In genomic region chr1:117284408-117285215, GRCh38 we compare ENCODE assay signal across 7 cellular contexts.
A peak's percentile ranks its signal among the peaks of the same experiment; 100 is the strongest.
DNase-seq lines count a peak whose midpoint lies in the region; ATAC-seq and TF ChIP-seq lines count a peak whose summit lies in the region.

No MANE protein-coding gene starts in this region.

- TF ChIP-seq CTCF in GM13976 (IDR thresholded peaks at IDR 0.05; ENCODE audit: borderline replicate concordance, control extremely low read depth, extremely low read depth, insufficient read depth, missing control alignments) (peak; percentile 24), adrenal gland (IDR thresholded peaks at IDR 0.05) (peak in 5 of 6 experiments; percentile 46 to 64 (median 58)), hepatocyte (IDR thresholded peaks at IDR 0.05; ENCODE audit: poor library complexity) (peak; percentile 79), tibial nerve (IDR thresholded peaks at IDR 0.05) (peak; percentile 30 to 68 (median 49))

- ATAC-seq in GM19452 (IDR thresholded peaks at IDR 0.05; ENCODE audit: unreplicated experiment) (no peak), GM21619 (IDR thresholded peaks at IDR 0.05; ENCODE audit: unreplicated experiment) (no peak)

- H3K9me2 ChIP-seq in hepatocyte (replicated peaks; ENCODE audit: insufficient read depth): no peaks in the 10 kb centered on the region

- H3K79me2 ChIP-seq in hepatocyte: no peaks in the 10 kb centered on the region

- intact Hi-C loops in adrenal gland (cut with DNase I): loop anchor here (5.0 to 10.0 kb wide), 3 partner anchors 160 to 220 kb away; partner anchors contain the start of genes TRIM45 (in 1 of the 2) and TTF2 (in 1 of the 2)

- H3K27ac ChIP-seq in adrenal gland (no peak overlapping the region), hepatocyte (no peak overlapping the region), tibial nerve (no peak overlapping the region)

- in situ Hi-C loops in GM13976 (cut with MboI; ENCODE audit: low sequenced_read_pairs, unreplicated experiment): no loop called here

- H3K4me2 ChIP-seq in hepatocyte: no peak overlapping the region

- WGBS in adrenal gland, 4 donors: 71 to 92% (median 74%) methylated on average over 3 of the region's 3 CpGs
- WGBS in hepatocyte (ENCODE audit: low lambda C conversion rate, missing lambda C conversion rate): 76% methylated on average over 3 of the region's 3 CpGs
- WGBS in tibial nerve, 2 donors: 82 to 86% methylated on average over 3 of the region's 3 CpGs

- H3K4me1 ChIP-seq in adrenal gland (replicated peaks in 1 of 2) (no peaks in the 10 kb centered on the region), hepatocyte (ENCODE audit: insufficient read depth) (no peaks in the 10 kb centered on the region), tibial nerve (no peaks in the 10 kb centered on the region)

- no peak overlapping the region for H2AFZ ChIP-seq in hepatocyte

- TF ChIP-seq EP300 in tibial nerve (IDR thresholded peaks at IDR 0.05): no peak

- H3K4me3 ChIP-seq in adrenal gland (no peak overlapping the region), hepatocyte (no peak overlapping the region), tibial nerve (no peak overlapping the region)

- no peaks in the 10 kb centered on the region for H3K9me3 ChIP-seq in adrenal gland (replicated peaks in 1 of 3)
- H3K9me3 ChIP-seq in hepatocyte (ENCODE audit: low read depth): no peaks in the 10 kb centered on the region
- no peaks in the 10 kb centered on the region for H3K9me3 ChIP-seq in tibial nerve

- DNase-seq in GM13976 (ENCODE audit: low spot score) (peak; percentile 25), NCI-H2107 (lab: John Stamatoyannopoulos, UW) (peak; percentile 8), adrenal gland (peak in 3 of 7 donors; percentile 11 to 23 (median 21)), hepatocyte (ENCODE audit: low spot score) (peak; percentile 75), tibial nerve (ENCODE audit: low spot score in 2 of 2) (no peak)

- no peaks in the 10 kb centered on the region for H3K36me3 ChIP-seq in adrenal gland (replicated peaks in 1 of 2)
- no peaks in the 10 kb centered on the region for H3K36me3 ChIP-seq in hepatocyte (replicated peaks; ENCODE audit: insufficient read depth, low read depth)
- H3K36me3 ChIP-seq in tibial nerve: no peaks in the 10 kb centered on the region

- TF ChIP-seq POLR2A in adrenal gland (IDR thresholded peaks at IDR 0.05) (no peak), tibial nerve (IDR thresholded peaks at IDR 0.05) (no peak)

- H3K27me3 ChIP-seq in adrenal gland (no peaks in the 10 kb centered on the region), hepatocyte (no peaks in the 10 kb centered on the region), tibial nerve (no peaks in the 10 kb centered on the region)

- no peaks in the 10 kb centered on the region for H4K20me1 ChIP-seq in hepatocyte (ENCODE audit: insufficient read depth, poor library complexity, severe bottlenecking)

Comparison
In these comparisons a context has a peak if more than half of its experiments do, and no peak if none do; other contexts are left out.
1. DNase-seq: peak in GM13976 (single experiment), NCI-H2107 (single experiment) and hepatocyte (single experiment); none in tibial nerve (0 of 2).
2. CTCF ChIP-seq: peak in every context shown above with its lines; median percentile 79 in hepatocyte; 58 in adrenal gland; 49 in tibial nerve; 24 in GM13976.